Comparison of ENCODE assay signal across 15 cellular contexts in genomic region chr2:222747526-222748160, GRCh38.
DNase-seq lines count a peak whose midpoint lies in the region; ATAC-seq lines count a peak whose summit lies in the region.
"Had no signal": no experiment of that assay in that cellular context is flagged by ENCODE, and none has a peak within 500 bp of the region (broad histone marks: within the 10 kb centered on the region; RNA-seq: fewer than 3 reads in every experiment).

No MANE protein-coding gene starts in this region.

- ATAC-seq in HG02763 (IDR thresholded peaks at IDR 0.05; ENCODE audit: unreplicated experiment) (peak; percentile 74), HG03565 (IDR thresholded peaks at IDR 0.05; ENCODE audit: unreplicated experiment) (no peak)
- ATAC-seq: gastrocnemius medialis had no signal

- no peak overlapping the region for H3K9ac ChIP-seq in HUES64 (ENCODE audit: low read depth, low read length)

- no peak overlapping the region for H3K4me3 ChIP-seq in HUES64 (ENCODE audit: low read length)
- H3K4me3 ChIP-seq: coronary artery, gastrocnemius medialis, SK-N-MC had no signal

- H3K9me3 ChIP-seq in HUES64 (ENCODE audit: insufficient read depth, low read depth, low read length), result no peaks in the 10 kb centered on the region
- H3K9me3 ChIP-seq: gastrocnemius medialis had no signal

- H3K36me3 ChIP-seq in HUES64 (ENCODE audit: insufficient read depth, low read length), result no peaks in the 10 kb centered on the region
- H3K36me3 ChIP-seq: gastrocnemius medialis had no signal

- 43% methylated on average over 5 of the region's 5 CpGs for WGBS in HUES64

- peaks cover 35% of the 10 kb centered on the region for H3K4me1 ChIP-seq in HUES64 (ENCODE audit: insufficient read depth, low read length)

- peak overlapping the region; percentile 37; the same call in 1 of the 2 replicates for H3K27ac ChIP-seq in HUES64 (ENCODE audit: low read depth, low read length)
- H3K27ac ChIP-seq: coronary artery, gastrocnemius medialis, SK-N-MC had no signal

- DNase-seq in stimulated activated CD4-positive, alpha-beta T cell treated with anti-CD3 and anti-CD28 coated beads, Interleukin-1b, Interleukin-23, amount 100 ng/mL, for 48 hours, result peak; percentile 17
- DNase-seq in stimulated activated CD4-positive, alpha-beta T cell treated with anti-CD3 and anti-CD28 coated beads, Interleukin-15, amount 100 ng/mL, for 24 hours, result no peak
- no peak for DNase-seq in 8988T
- DNase-seq in activated naive CD4-positive, alpha-beta T cell treated with anti-CD3 and anti-CD28 coated beads, Interleukin-2, amount 50 U/mL, for 16 hours, result no peak
- no peak for DNase-seq in NK-92 (lab: John Stamatoyannopoulos, UW; ENCODE audit: unreplicated experiment)
- DNase-seq: ACHN; DMS53; gastrocnemius medialis; NCI-H524; stimulated activated naive CD4-positive, alpha-beta T cell had no signal

- H3K27me3 ChIP-seq in HUES64 (ENCODE audit: insufficient read depth, low read length), result peaks cover 37% of the 10 kb centered on the region; the same call in 1 of the 2 replicates
- H3K27me3 ChIP-seq: gastrocnemius medialis had no signal
